In the genomic region with DNA sequence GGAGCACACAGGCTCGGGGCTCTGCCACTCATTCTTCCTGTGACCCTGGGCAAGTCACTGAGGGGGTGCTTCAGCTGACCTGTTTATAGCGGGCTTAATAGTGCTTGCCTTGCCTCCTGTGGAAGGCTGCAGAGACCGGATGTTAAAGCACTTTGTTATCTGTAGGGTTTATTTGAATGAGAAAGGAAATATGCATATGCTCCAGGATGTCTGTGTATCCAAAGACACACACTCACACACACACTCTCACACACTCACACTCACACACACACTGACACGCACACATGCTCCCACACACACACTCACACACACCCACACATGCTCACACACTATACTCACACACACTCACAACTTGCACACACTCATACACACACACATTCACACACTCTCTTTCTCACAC, we compare ENCODE assay signal across 19 cellular contexts.
"Had no signal": no experiment of that assay in that cellular context is flagged by ENCODE, and none has a peak within 500 bp of the region (broad histone marks: within the 10 kb centered on the region; RNA-seq: fewer than 3 reads in every experiment).

No MANE protein-coding gene starts in this region.

- H3K36me3 Mint-ChIP-seq: activated CD4-positive, alpha-beta memory T cell treated with anti-CD3 and anti-CD28 coated beads for 36 hours; activated naive CD8-positive, alpha-beta T cell treated with anti-CD3 and anti-CD28 coated beads, Interleukin-2, amount 10 ng/mL, durations not matched to agents 7 days and 5 days had no signal

- H3K9me3 ChIP-seq: left lung had no signal

- H3K27ac Mint-ChIP-seq: activated CD4-positive, alpha-beta memory T cell treated with anti-CD3 and anti-CD28 coated beads for 36 hours; activated naive CD8-positive, alpha-beta T cell treated with anti-CD3 and anti-CD28 coated beads, Interleukin-2, amount 10 ng/mL, durations not matched to agents 7 days and 5 days; progenitor cell of endocrine pancreas; stimulated activated naive CD8-positive, alpha-beta T cell treated with anti-CD3 and anti-CD28 coated beads, Interleukin-15, Interleukin-2, amounts not matched to agents 100 ng/mL and 50 ng/mL, for 24 hours had no signal

- H3K4me3 ChIP-seq: cardiac muscle cell, dorsolateral prefrontal cortex, left lung had no signal

- H3K27me3 Mint-ChIP-seq: progenitor cell of endocrine pancreas had no signal

- H3K4me1 Mint-ChIP-seq: activated naive CD8-positive, alpha-beta T cell treated with anti-CD3 and anti-CD28 coated beads, Interleukin-2, amount 10 ng/mL, durations not matched to agents 7 days and 5 days had no signal

- ATAC-seq: foreskin keratinocyte, left lung, SK-N-SH treated with all-trans-retinoic acid at 6 μM for 48 hours had no signal

- H3K27ac ChIP-seq: cardiac muscle cell, dorsolateral prefrontal cortex, foreskin keratinocyte, left lung, VCaP had no signal

- H3K4me3 Mint-ChIP-seq: activated CD4-positive, alpha-beta memory T cell treated with anti-CD3 and anti-CD28 coated beads for 36 hours; activated naive CD8-positive, alpha-beta T cell treated with anti-CD3 and anti-CD28 coated beads, Interleukin-2, amount 10 ng/mL, durations not matched to agents 7 days and 5 days; neural crest cell; stimulated activated naive CD8-positive, alpha-beta T cell treated with anti-CD3 and anti-CD28 coated beads, Interleukin-15, Interleukin-2, amounts not matched to agents 100 ng/mL and 50 ng/mL, for 24 hours had no signal

- H3K36me3 ChIP-seq: cardiac muscle cell, left lung had no signal

- DNase-seq: activated CD4-positive, alpha-beta T cell treated with anti-CD3 and anti-CD28 coated beads for 1 hour; activated naive CD4-positive, alpha-beta T cell treated with Interleukin-2 at 50 U/mL for 16 hours; activated naive CD8-positive, alpha-beta T cell treated with anti-CD3 and anti-CD28 coated beads, Interleukin-2, amount 10 ng/mL, durations not matched to agents 7 days and 5 days; activated T-cell treated with anti-CD3 and anti-CD28 coated beads for 4 hours; amygdala; foreskin keratinocyte; hypothalamus; kidney; T-helper 1 cell; T1000 had no signal

- H3K27me3 ChIP-seq: cardiac muscle cell, dorsolateral prefrontal cortex, left lung had no signal

- H3K4me1 ChIP-seq: foreskin keratinocyte, left lung had no signal
